In the genomic region with DNA sequence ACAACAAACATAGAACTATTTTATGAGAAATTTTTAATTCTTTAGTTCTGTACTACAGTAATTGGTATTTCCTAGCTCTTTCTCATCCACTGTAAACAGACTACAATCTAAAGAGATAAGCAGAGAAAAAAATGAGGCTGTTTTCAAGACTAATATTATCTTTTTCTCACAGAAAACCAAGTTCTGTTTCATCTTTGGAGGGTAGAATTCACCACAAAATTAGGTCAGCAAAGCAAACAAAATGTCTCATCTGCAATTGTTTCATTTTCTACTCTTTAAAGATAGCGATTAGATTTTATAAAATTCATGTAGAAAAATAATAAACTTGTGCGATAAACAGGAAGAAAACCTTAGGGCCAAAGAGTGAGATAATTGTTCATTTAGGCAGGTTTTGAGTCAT, we compare ENCODE assay signal across 2 cellular contexts.
TF ChIP-seq lines count a peak whose summit lies in the region.

No MANE protein-coding gene starts in this region.

TF ChIP-seq in HEK293, 187 proteins besides CTCF, POLR2A, EP300 and RAD21:
- TF ChIP-seq KLF1 (tag by site-specific recombination; IDR thresholded peaks at IDR 0.05) = no peak
- TF ChIP-seq REPIN1 (tag by site-specific recombination; IDR thresholded peaks at IDR 0.05; ENCODE audit: low read depth) = no peak
- TF ChIP-seq, protein P1, sequence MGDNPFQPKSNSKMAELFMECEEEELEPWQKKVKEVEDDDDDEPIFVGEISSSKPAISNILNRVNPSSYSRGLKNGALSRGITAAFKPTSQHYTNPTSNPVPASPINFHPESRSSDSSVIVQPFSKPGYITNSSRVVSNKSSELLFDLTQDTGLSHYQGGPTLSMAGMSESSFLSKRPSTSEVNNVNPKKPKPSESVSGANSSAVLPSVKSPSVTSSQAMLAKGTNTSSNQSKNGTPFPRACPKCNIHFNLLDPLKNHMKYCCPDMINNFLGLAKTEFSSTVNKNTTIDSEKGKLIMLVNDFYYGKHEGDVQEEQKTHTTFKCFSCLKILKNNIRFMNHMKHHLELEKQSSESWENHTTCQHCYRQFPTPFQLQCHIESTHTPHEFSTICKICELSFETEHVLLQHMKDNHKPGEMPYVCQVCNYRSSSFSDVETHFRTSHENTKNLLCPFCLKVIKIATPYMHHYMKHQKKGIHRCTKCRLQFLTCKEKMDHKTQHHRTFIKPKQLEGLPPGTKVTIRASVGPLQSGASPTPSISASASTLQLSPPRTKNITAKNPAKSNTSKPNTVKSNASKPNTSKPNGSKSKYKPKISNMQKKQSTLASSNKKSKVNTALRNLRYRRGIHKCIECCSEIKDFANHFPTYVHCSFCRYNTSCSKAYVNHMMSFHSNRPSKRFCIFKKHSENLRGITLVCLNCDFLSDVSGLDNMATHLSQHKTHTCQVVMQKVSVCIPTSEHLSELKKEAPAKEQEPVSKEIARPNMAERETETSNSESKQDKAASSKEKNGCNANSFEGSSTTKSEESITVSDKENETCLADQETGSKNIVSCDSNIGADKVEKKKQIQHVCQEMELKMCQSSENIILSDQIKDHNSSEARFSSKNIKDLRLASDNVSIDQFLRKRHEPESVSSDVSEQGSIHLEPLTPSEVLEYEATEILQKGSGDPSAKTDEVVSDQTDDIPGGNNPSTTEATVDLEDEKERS (tag by site-specific recombination; IDR thresholded peaks at IDR 0.05) = no peak
- TF ChIP-seq TCF7L2 (IDR thresholded peaks at IDR 0.05; ENCODE audit: borderline replicate concordance, low read depth, low read length) = no peak
- TF ChIP-seq ZNF776 (tag by site-specific recombination; IDR thresholded peaks at IDR 0.05; ENCODE audit: borderline replicate concordance) = no peak
- no peak for TF ChIP-seq ZNF391 (tag by site-specific recombination; IDR thresholded peaks at IDR 0.05; ENCODE audit: borderline replicate concordance, low read depth)
- TF ChIP-seq PRDM6 (tag by site-specific recombination; IDR thresholded peaks at IDR 0.05) = peak; percentile 90

TF ChIP-seq in endothelial cell of umbilical vein, 7 proteins besides CTCF, POLR2A, EP300 and RAD21:
- TF ChIP-seq JUN (IDR thresholded peaks at IDR 0.05; ENCODE audit: borderline replicate concordance, insufficient read depth, insufficient read length, low read depth) (no peak), MYC (IDR thresholded peaks at IDR 0.05; ENCODE audit: low read depth, low read length) (no peak), GATA2 (IDR thresholded peaks at IDR 0.05; ENCODE audit: insufficient read depth, insufficient read length, low read depth, low read length) (no peak), EZH2 (IDR thresholded peaks at IDR 0.05; ENCODE audit: borderline replicate concordance, low read depth, low read length, severe bottlenecking) (no peak), POLR2AphosphoS5 (IDR thresholded peaks at IDR 0.05; ENCODE audit: insufficient read depth, low read depth, low read length) (no peak), FOS (IDR thresholded peaks at IDR 0.05; ENCODE audit: borderline replicate concordance, insufficient read depth, low read length) (no peak)
- TF ChIP-seq, protein P2, sequence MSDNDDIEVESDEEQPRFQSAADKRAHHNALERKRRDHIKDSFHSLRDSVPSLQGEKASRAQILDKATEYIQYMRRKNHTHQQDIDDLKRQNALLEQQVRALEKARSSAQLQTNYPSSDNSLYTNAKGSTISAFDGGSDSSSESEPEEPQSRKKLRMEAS (IDR thresholded peaks at IDR 0.05; ENCODE audit: insufficient read depth, insufficient read length) = no peak
